1 cellular context compared by ENCODE assay signal in genomic region chr3:5011555-5012256, GRCh38.
TF ChIP-seq lines count a peak whose summit lies in the region.

No MANE protein-coding gene starts in this region.

TF ChIP-seq in K562, 482 proteins besides CTCF, POLR2A, EP300 and RAD21 (continued from another document and continues in another):
- no peak for TF ChIP-seq ZNF398 (CRISPR knock-in tag; IDR thresholded peaks at IDR 0.05)
- peak; percentile 49 for TF ChIP-seq NEUROD1 (IDR thresholded peaks at IDR 0.05; ENCODE audit: borderline replicate concordance, low read depth, low read length, partially characterized antibody)
- TF ChIP-seq TCF3 (CRISPR knock-in tag; IDR thresholded peaks at IDR 0.05), result peak; percentile 70
- TF ChIP-seq AFF1 (IDR thresholded peaks at IDR 0.05; ENCODE audit: low read depth in 1 of 2, partially characterized antibody in 2 of 2), result peak; percentile 25 to 61
- no peak for TF ChIP-seq BCLAF1 (IDR thresholded peaks at IDR 0.05; ENCODE audit: borderline replicate concordance in 1 of 2, control insufficient read depth in 1 of 2, low read depth in 2 of 2, low read length in 1 of 2)
- no peak for TF ChIP-seq ARID4B (CRISPR knock-in tag; IDR thresholded peaks at IDR 0.05)
- peak; percentile 56; the same call in 1 of the 2 replicates for TF ChIP-seq NBN (IDR thresholded peaks at IDR 0.05; ENCODE audit: low read depth)
- TF ChIP-seq RBM39 (optimal IDR thresholded peaks at IDR 0.05; ENCODE audit: low read depth, low read length), result no peak
- TF ChIP-seq XRCC3 (IDR thresholded peaks at IDR 0.05), result no peak
- no peak for TF ChIP-seq HNRNPLL (IDR thresholded peaks at IDR 0.05; ENCODE audit: low read depth, low read length, poor library complexity, severe bottlenecking)
- peak; percentile 39; the same call in 1 of the 2 replicates for TF ChIP-seq MTA2 (IDR thresholded peaks at IDR 0.05; ENCODE audit: low read depth)
- TF ChIP-seq RFX5 (IDR thresholded peaks at IDR 0.05; ENCODE audit: low read depth, low read length), result no peak
- peak; percentile 87; the same call in 1 of the 2 replicates for TF ChIP-seq RNF2 (IDR thresholded peaks at IDR 0.05)
- TF ChIP-seq ETV5 (CRISPR knock-in tag; IDR thresholded peaks at IDR 0.05; ENCODE audit: low read depth), result peak; percentile 36; the same call in 1 of the 2 replicates
- TF ChIP-seq HBP1 (CRISPR knock-in tag; IDR thresholded peaks at IDR 0.05), result 0 out of 2 replicates have a peak, but pooled peaks have one; percentile 26
- no peak for TF ChIP-seq COPS2 (conservative IDR thresholded peaks at IDR 0.05)
- peak; percentile 68; the same call in 1 of the 2 replicates for TF ChIP-seq BRD4 (IDR thresholded peaks at IDR 0.05)
- no peak for TF ChIP-seq ZNF134 (CRISPR knock-in tag; conservative IDR thresholded peaks at IDR 0.05)
- TF ChIP-seq ZMIZ1 (IDR thresholded peaks at IDR 0.05; ENCODE audit: low read depth in 2 of 2, low read length in 2 of 2), result no peak
- TF ChIP-seq MYBL2 (IDR thresholded peaks at IDR 0.05; ENCODE audit: low read depth), result no peak
- TF ChIP-seq MYBL2 (CRISPR knock-in tag; IDR thresholded peaks at IDR 0.05; ENCODE audit: borderline replicate concordance), result no peak
- TF ChIP-seq PKNOX1 (IDR thresholded peaks at IDR 0.05), result no peak
- TF ChIP-seq LCOR (CRISPR knock-in tag; IDR thresholded peaks at IDR 0.05), result 0 out of 2 replicates have a peak, but pooled peaks have one; percentile 48
- 0 out of 2 replicates have a peak, but pooled peaks have one; percentile 13 for TF ChIP-seq DIDO1 (tag; IDR thresholded peaks at IDR 0.05; ENCODE audit: low read depth)
- peak; percentile 82; the same call in 1 of the 2 replicates for TF ChIP-seq NCOA1 (IDR thresholded peaks at IDR 0.05; ENCODE audit: low read depth)
- TF ChIP-seq MAFF (IDR thresholded peaks at IDR 0.05; ENCODE audit: low read length), result no peak
- TF ChIP-seq BCOR (IDR thresholded peaks at IDR 0.05), result peak; percentile 57
- TF ChIP-seq SAFB2 (IDR thresholded peaks at IDR 0.05; ENCODE audit: borderline replicate concordance, low read depth, low read length, severe bottlenecking), result no peak
- TF ChIP-seq ZKSCAN3 (CRISPR knock-in tag; IDR thresholded peaks at IDR 0.05), result no peak
- TF ChIP-seq HMGXB4 (CRISPR knock-in tag; IDR thresholded peaks at IDR 0.05), result no peak
- no peak for TF ChIP-seq PHB2 (IDR thresholded peaks at IDR 0.05; ENCODE audit: low read depth)
- TF ChIP-seq HLTF (IDR thresholded peaks at IDR 0.05), result no peak
- peak; percentile 63; the same call in 1 of the 2 replicates for TF ChIP-seq ZNF583 (CRISPR knock-in tag; IDR thresholded peaks at IDR 0.05)
- no peak for TF ChIP-seq ZNF23 (CRISPR knock-in tag; IDR thresholded peaks at IDR 0.05)
